Comparison of ENCODE assay signal across 8 cellular contexts in genomic region chr13:23980160-23980551, GRCh38.
DNase-seq lines count a peak whose midpoint lies in the region; ATAC-seq, FAIRE-seq and TF ChIP-seq lines count a peak whose summit lies in the region.

No MANE protein-coding gene starts in this region.

- CTCF ChIA-PET in endothelial cell of umbilical vein (lab: Charles Lee) = interaction anchor here (1.7 to 2.4 kb wide), 3 partner anchors 10 to 59 kb away, joined by 4 to 13 read pairs (median 4); no protein-coding TSS in a partner anchor

- H3K36me3 ChIP-seq in endothelial cell of umbilical vein (ENCODE audit: control insufficient read depth in 2 of 2, extremely low read depth in 1 of 2, insufficient read depth in 2 of 2, low read length in 2 of 2) = no peaks in the 10 kb centered on the region
- H3K36me3 ChIP-seq in mesodermal cell (ENCODE audit: control insufficient read depth, insufficient read depth, low read length) = no peaks in the 10 kb centered on the region

- no TSS peak for BruUV-seq in endothelial cell of umbilical vein (replicated peaks; lab: Mats Ljungman, UMichigan)

- TF ChIP-seq POLR2A in endothelial cell of umbilical vein (IDR thresholded peaks at IDR 0.05; ENCODE audit: low read depth, low read length) = no peak

- intact Hi-C loops in endothelial cell of umbilical vein (cut with micrococcal nuclease) = no loop called here

- no peak for TF ChIP-seq CTCF in endothelial cell of umbilical vein (IDR thresholded peaks at IDR 0.05; ENCODE audit: extremely low read depth in 1 of 2, insufficient read depth in 1 of 2, low read depth in 1 of 2, low read length in 2 of 2)

- no peak for FAIRE-seq in endothelial cell of umbilical vein (lab: Jason Lieb, UNC)

- peak overlapping the region; percentile 93 for H3K4me2 ChIP-seq in endothelial cell of umbilical vein (ENCODE audit: insufficient read depth, low read length)

- H3K27ac ChIP-seq in endothelial cell of umbilical vein (ENCODE audit: insufficient read depth, low read depth, low read length) = peak overlapping the region; percentile 22
- peak overlapping the region; percentile 85 for H3K27ac ChIP-seq in mesodermal cell (ENCODE audit: low read depth, low read length, severe bottlenecking)

- ATAC-seq in GM18868 (IDR thresholded peaks at IDR 0.05; ENCODE audit: unreplicated experiment) (peak; percentile 95), HG03097 (IDR thresholded peaks at IDR 0.05; ENCODE audit: low FRiP score, unreplicated experiment) (peak; percentile 73)

- H3K4me3 ChIP-seq in endothelial cell of umbilical vein (replicated peaks in 1 of 3; ENCODE audit: insufficient read depth in 1 of 3, low read depth in 1 of 3, low read length in 3 of 3) (peak overlapping the region; percentile 41 to 82 (median 57)), mesodermal cell (ENCODE audit: extremely low read depth, insufficient read depth, low read length, poor library complexity, severe bottlenecking) (peak overlapping the region; percentile 56)

- no peaks in the 10 kb centered on the region for H3K79me2 ChIP-seq in endothelial cell of umbilical vein (ENCODE audit: control insufficient read depth, insufficient read depth, low read length)

- 1 to 3% methylated on average over 14 to 18 of the region's 28 CpGs for WGBS in mesodermal cell (ENCODE audit: insufficient coverage in 2 of 2), 2 experiments

- no peaks in the 10 kb centered on the region for H4K20me1 ChIP-seq in endothelial cell of umbilical vein (replicated peaks; ENCODE audit: control insufficient read depth, extremely low read depth, insufficient read depth, low read length)

- peaks cover 10% of the 10 kb centered on the region for H3K4me1 ChIP-seq in endothelial cell of umbilical vein (ENCODE audit: control insufficient read depth, extremely low read depth, insufficient read depth, low read length)
- no peaks in the 10 kb centered on the region for H3K4me1 ChIP-seq in mesodermal cell (ENCODE audit: control insufficient read depth, insufficient read depth, low read length, poor library complexity, severe bottlenecking)

- no peaks in the 10 kb centered on the region for H3K9me3 ChIP-seq in endothelial cell of umbilical vein (replicated peaks; ENCODE audit: control insufficient read depth, insufficient read depth, low read length)
- H3K9me3 ChIP-seq in mesodermal cell (ENCODE audit: control insufficient read depth, low read length) = no peaks in the 10 kb centered on the region

- peaks cover 2 to 4% of the 10 kb centered on the region in 2 experiments for H3K27me3 ChIP-seq in endothelial cell of umbilical vein (ENCODE audit: control insufficient read depth in 2 of 2, insufficient read depth in 2 of 2, low read length in 2 of 2)

- POLR2A ChIA-PET in endothelial cell of umbilical vein (lab: Charles Lee) = no interaction called here

- H3K9ac ChIP-seq in endothelial cell of umbilical vein (replicated peaks; ENCODE audit: extremely low read depth, insufficient read depth, low read length) = peak overlapping the region; percentile 54

- dilution Hi-C loops in endothelial cell of umbilical vein (cut with MboI; ENCODE audit: extremely low pct_ligation_motif_present, low sequenced_read_pairs) = no loop called here

- H2AFZ ChIP-seq in endothelial cell of umbilical vein (ENCODE audit: low read depth, low read length) = peak overlapping the region; percentile 95

- DNase-seq in A172 (ENCODE audit: low spot score) = peak; percentile 38
- peak; percentile 81 for DNase-seq in NCI-H69 (lab: John Stamatoyannopoulos, UW)
- peak; percentile 94 for DNase-seq in activated CD8-positive, alpha-beta memory T cell treated with anti-CD3 and anti-CD28 coated beads, Interleukin-2, amount 50 U/mL, for 4 hours
- peak; percentile 59 for DNase-seq in endothelial cell of umbilical vein (ENCODE audit: low read depth, low spot score)
- DNase-seq in stimulated activated CD8-positive, alpha-beta memory T cell treated with anti-CD3 and anti-CD28 coated beads, Interleukin-15, amount 100 ng/mL, for 24 hours (ENCODE audit: low read depth) = peak; percentile 86

- H3K9me1 ChIP-seq in endothelial cell of umbilical vein (replicated peaks; ENCODE audit: control insufficient read depth, extremely low read depth, insufficient read depth, low read length) = no peaks in the 10 kb centered on the region

TF ChIP-seq in endothelial cell of umbilical vein, 7 proteins besides CTCF, POLR2A, EP300 and RAD21:
- TF ChIP-seq, protein P1, sequence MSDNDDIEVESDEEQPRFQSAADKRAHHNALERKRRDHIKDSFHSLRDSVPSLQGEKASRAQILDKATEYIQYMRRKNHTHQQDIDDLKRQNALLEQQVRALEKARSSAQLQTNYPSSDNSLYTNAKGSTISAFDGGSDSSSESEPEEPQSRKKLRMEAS (IDR thresholded peaks at IDR 0.05; ENCODE audit: insufficient read depth, insufficient read length) = peak; percentile 14
- TF ChIP-seq POLR2AphosphoS5 (IDR thresholded peaks at IDR 0.05; ENCODE audit: insufficient read depth, low read depth, low read length) = no peak
- TF ChIP-seq GATA2 (IDR thresholded peaks at IDR 0.05; ENCODE audit: insufficient read depth, insufficient read length, low read depth, low read length) = no peak
TF ChIP-seq in endothelial cell of umbilical vein: peak in this region for 1.

Comparison
In these comparisons a context has a peak if more than half of its experiments do, and no peak if none do; other contexts are left out.
1. Peak in every context shown above with its lines: DNase-seq, ATAC-seq, H3K4me3 ChIP-seq and H3K27ac ChIP-seq.
2. DNase-seq: peak in every context shown above with its lines; median percentile 94 in activated CD8-positive, alpha-beta memory T cell treated with anti-CD3 and anti-CD28 coated beads, Interleukin-2, amount 50 U/mL, for 4 hours; 86 in stimulated activated CD8-positive, alpha-beta memory T cell treated with anti-CD3 and anti-CD28 coated beads, Interleukin-15, amount 100 ng/mL, for 24 hours; 81 in NCI-H69; 59 in endothelial cell of umbilical vein; 38 in A172.